In the genomic region with DNA sequence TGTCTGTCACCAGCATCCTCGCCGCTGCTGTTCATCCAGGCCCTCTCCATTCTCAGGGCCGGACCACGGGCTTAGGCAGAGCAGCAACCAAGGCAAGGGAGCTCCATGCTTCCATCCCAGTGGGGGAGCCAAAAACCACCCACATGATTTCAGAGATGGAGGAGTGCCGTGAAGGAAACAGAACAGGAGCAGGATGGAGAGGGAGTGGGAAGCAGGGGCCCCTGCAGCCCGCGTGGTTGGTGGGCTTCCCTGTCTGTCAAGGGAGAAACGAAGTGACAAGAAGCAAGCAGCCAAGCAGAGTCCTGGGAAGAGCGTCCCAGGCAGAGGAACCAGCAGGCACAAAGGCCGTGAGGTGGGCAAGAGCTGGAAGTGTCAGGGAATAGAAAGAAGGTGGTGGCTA, we compare ENCODE assay signal across 1 cellular context.
TF ChIP-seq lines count a peak whose summit lies in the region.

No MANE protein-coding gene starts in this region.

TF ChIP-seq in GM23338, 12 proteins besides CTCF, POLR2A, EP300 and RAD21 (continued from another document):
- TF ChIP-seq ZNF331 (CRISPR knock-in tag; IDR thresholded peaks at IDR 0.05; ENCODE audit: low read depth): no peak
